8 cellular contexts compared by ENCODE assay signal in genomic region chr15:43105077-43105769, GRCh38. TPM values are rescaled to one million over a fixed set of nuclear protein-coding genes. Genes with fewer than 3 reads are reported as not detected.
DNase-seq lines count a peak whose midpoint lies in the region; ATAC-seq and TF ChIP-seq lines count a peak whose summit lies in the region.

No MANE protein-coding gene starts in this region.

- peak overlapping the region; percentile 98 for H3K27ac Mint-ChIP-seq in stimulated activated naive CD8-positive, alpha-beta T cell treated with anti-CD3 and anti-CD28 coated beads, Interleukin-15, Interleukin-2, amounts not matched to agents 100 ng/mL and 50 ng/mL, for 24 hours

- H3K27me3 Mint-ChIP-seq in stimulated activated naive CD8-positive, alpha-beta T cell treated with anti-CD3 and anti-CD28 coated beads, Interleukin-15, Interleukin-2, amounts not matched to agents 100 ng/mL and 50 ng/mL, for 24 hours, result no peaks in the 10 kb centered on the region

- H3K4me3 ChIP-seq in GM12875 (ENCODE audit: low read depth, low read length) (peak overlapping the region; percentile 53), cardiac fibroblast (replicated peaks in 1 of 2; ENCODE audit: low read depth in 2 of 2, low read length in 2 of 2) (peak overlapping the region; percentile 73 to 80)

- H3K4me3 Mint-ChIP-seq in stimulated activated naive CD8-positive, alpha-beta T cell treated with anti-CD3 and anti-CD28 coated beads, Interleukin-15, Interleukin-2, amounts not matched to agents 100 ng/mL and 50 ng/mL, for 24 hours, result peak overlapping the region; percentile 98

- H3K4me1 Mint-ChIP-seq in stimulated activated naive CD8-positive, alpha-beta T cell treated with anti-CD3 and anti-CD28 coated beads, Interleukin-15, Interleukin-2, amounts not matched to agents 100 ng/mL and 50 ng/mL, for 24 hours (ENCODE audit: low read depth), result peaks cover 58% of the 10 kb centered on the region

- TF ChIP-seq CTCF in GM12875 (IDR thresholded peaks at IDR 0.05; ENCODE audit: borderline replicate concordance, insufficient read depth, low read depth, low read length), result no peak
- no peak for TF ChIP-seq CTCF in cardiac fibroblast (IDR thresholded peaks at IDR 0.05; ENCODE audit: low read depth, low read length)

- no peaks in the 10 kb centered on the region for H3K9me3 Mint-ChIP-seq in stimulated activated naive CD8-positive, alpha-beta T cell treated with anti-CD3 and anti-CD28 coated beads, Interleukin-15, Interleukin-2, amounts not matched to agents 100 ng/mL and 50 ng/mL, for 24 hours

- peak; percentile 9 for DNase-seq in RPMI7951 (ENCODE audit: low read depth)
- no peak for DNase-seq in cardiac fibroblast (ENCODE audit: low read depth in 2 of 2)
- peak; percentile 51 for DNase-seq in left kidney (ENCODE audit: low read depth, low spot score)
- no peak for DNase-seq in kidney glomerular epithelial cell (lab: John Stamatoyannopoulos, UW)
- DNase-seq in activated CD4-positive, CD25-positive, alpha-beta regulatory T cell treated with anti-CD3 and anti-CD28 coated beads, Interleukin-2, amount 50 U/mL, for 72 hours, result no peak

- peaks cover 39% of the 10 kb centered on the region for H3K36me3 Mint-ChIP-seq in stimulated activated naive CD8-positive, alpha-beta T cell treated with anti-CD3 and anti-CD28 coated beads, Interleukin-15, Interleukin-2, amounts not matched to agents 100 ng/mL and 50 ng/mL, for 24 hours (ENCODE audit: low read depth)

- peak; percentile 22 for ATAC-seq in HG02642 (IDR thresholded peaks at IDR 0.05; ENCODE audit: poor library complexity, unreplicated experiment)

RNA-seq across cellular contexts. Expression of gene UBR1, which starts 0.6 kb away (rescaled TPM):
- 19.8 and 22.8 TPM in 2 replicates for total RNA-seq in RPMI7951 (2014; rRNA removed; shearing (Covaris generic))

RNA-seq across cellular contexts. Expression of gene TMEM62, which starts 28.2 kb away (rescaled TPM):
- 15.8 and 16.1 TPM in 2 replicates for total RNA-seq in RPMI7951 (2014; rRNA removed; shearing (Covaris generic))

Comparison
In these comparisons a context has a peak if more than half of its experiments do, and no peak if none do; other contexts are left out.
1. DNase-seq: peak in RPMI7951 (single experiment) and left kidney (single experiment); none in cardiac fibroblast (0 of 2), kidney glomerular epithelial cell (single experiment) and activated CD4-positive, CD25-positive, alpha-beta regulatory T cell treated with anti-CD3 and anti-CD28 coated beads, Interleukin-2, amount 50 U/mL, for 72 hours (single experiment).